In genomic region chr5:94086635-94087034, GRCh38 we compare ENCODE assay signal across 8 cellular contexts.
DNase-seq lines count a peak whose midpoint lies in the region; ATAC-seq, FAIRE-seq and TF ChIP-seq lines count a peak whose summit lies in the region.
"Not testable (repeated sequence)": the region's sequence is repeated elsewhere in the genome, so short reads cannot be mapped to it uniquely, and the experiment has no call there.

No MANE protein-coding gene starts in this region.

- BruUV-seq in PC-9 (replicated peaks; lab: Mats Ljungman, UMichigan); K562 (replicated peaks; lab: Mats Ljungman, UMichigan): not testable (repeated sequence)

- H3K4me3 Mint-ChIP-seq in GM23338: not testable (repeated sequence)

- H3K9me1 ChIP-seq in K562 (ENCODE audit: control insufficient read depth, insufficient read depth, low read length): not testable (repeated sequence)

- not testable (repeated sequence) for H4K20me1 ChIP-seq in GM23338 (replicated peaks; ENCODE audit: insufficient read depth); Loucy (ENCODE audit: insufficient read depth, low read length, poor library complexity, severe bottlenecking); PC-9 (ENCODE audit: insufficient read depth); K562 (replicated peaks; ENCODE audit: control insufficient read depth, insufficient read depth, low read length)
- H4K20me1 ChIP-seq in smooth muscle cell (ENCODE audit: low read depth): peaks cover 40% of the 10 kb centered on the region

- WGBS in K562 (ENCODE audit: insufficient coverage, low coverage, missing lambda C conversion rate): 18% methylated on average over 8 of the region's 8 CpGs
- 88% methylated on average over 8 of the region's 8 CpGs for WGBS in smooth muscle cell (ENCODE audit: low lambda C conversion rate)

- in situ Hi-C loops in K562 (cut with MboI): not testable (repeated sequence)

- not testable (repeated sequence) for H3K27ac Mint-ChIP-seq in GM23338

- ATAC-seq in GM23338: peak; percentile 32; the same call in 2 of the 3 replicates
- peak; percentile 78 for ATAC-seq in K562

- H3K9me3 Mint-ChIP-seq in GM23338: not testable (repeated sequence)

- H3K4me1 ChIP-seq in GM23338 (ENCODE audit: insufficient read depth); Loucy (ENCODE audit: insufficient read depth, low read length, poor library complexity, severe bottlenecking); PC-9 (replicated peaks; ENCODE audit: insufficient read depth); K562 (replicated peaks in 1 of 2; ENCODE audit: control insufficient read depth in 2 of 2, insufficient read depth in 2 of 2, low read length in 2 of 2); smooth muscle cell (ENCODE audit: low read depth): not testable (repeated sequence)

- H3K4me2 ChIP-seq in GM23338; Loucy (ENCODE audit: low read depth, low read length, poor library complexity, severe bottlenecking); PC-9; K562 (ENCODE audit: insufficient read depth, low read length); smooth muscle cell: not testable (repeated sequence)

- not testable (repeated sequence) for H3K4me3 ChIP-seq in GM23338; Loucy (ENCODE audit: low read length, poor library complexity, severe bottlenecking); PC-9; K562; smooth muscle cell

- TF ChIP-seq RAD21 in K562 (CRISPR knock-in tag; conservative IDR thresholded peaks at IDR 0.05 in 1 of 2, IDR thresholded peaks at IDR 0.05 in 1 of 2): peak; percentile 26 to 47; a peak in 2 of 4 replicates

- POLR2A ChIA-PET in PC-9 (lab: Charles Lee; ENCODE audit: unreplicated experiment); K562 (lab: Yijun Ruan, JAX): not testable (repeated sequence)

- FAIRE-seq in K562 (lab: Jason Lieb, UNC): peak; percentile 64

- CTCF ChIA-PET in PC-9 (lab: Charles Lee); K562 (lab: Yijun Ruan, JAX; ENCODE audit: low intra/inter-chr PET ratio): not testable (repeated sequence)

- H3K79me2 ChIP-seq in GM23338 (replicated peaks; ENCODE audit: insufficient read depth); Loucy (ENCODE audit: insufficient read depth, low read length); PC-9 (ENCODE audit: low read depth); K562 (ENCODE audit: control insufficient read depth, insufficient read depth, low read length): not testable (repeated sequence)
- H3K79me2 ChIP-seq in smooth muscle cell (ENCODE audit: low read depth): peaks cover 14% of the 10 kb centered on the region

- not testable (repeated sequence) for H3K4me1 Mint-ChIP-seq in GM23338

- H3K9ac ChIP-seq in Loucy (ENCODE audit: low read depth, low read length, poor library complexity, severe bottlenecking); K562 (ENCODE audit: insufficient read depth in 1 of 2, low read depth in 2 of 2, low read length in 2 of 2); smooth muscle cell (ENCODE audit: low read depth): not testable (repeated sequence)

- H2AFZ ChIP-seq in GM23338; Loucy (ENCODE audit: low read length); PC-9; K562 (ENCODE audit: low read depth, low read length); smooth muscle cell (ENCODE audit: low read depth): not testable (repeated sequence)

- not testable (repeated sequence) for H3F3A ChIP-seq in GM23338 (replicated peaks; ENCODE audit: low read depth); Loucy (ENCODE audit: low read depth); PC-9 (ENCODE audit: insufficient read depth, low read depth); smooth muscle cell (ENCODE audit: low read depth)

- not testable (repeated sequence) for H3K27me3 Mint-ChIP-seq in GM23338 (ENCODE audit: insufficient read depth, low read depth, poor library complexity)

- H3K27me3 ChIP-seq in GM23338 (ENCODE audit: insufficient read depth); Loucy (ENCODE audit: insufficient read depth, low read length, poor library complexity, severe bottlenecking); PC-9 (ENCODE audit: insufficient read depth, low read depth); K562 (ENCODE audit: control insufficient read depth in 2 of 2, insufficient read depth in 2 of 2, low read length in 2 of 2); smooth muscle cell (ENCODE audit: low read depth): not testable (repeated sequence)

- DNase-seq in GM23338 (ENCODE audit: low spot score): peak; percentile 65
- DNase-seq in PC-9; smooth muscle cell (lab: John Stamatoyannopoulos, UW; ENCODE audit: unreplicated experiment): not testable (repeated sequence)
- peak in 1 of 4 experiments; percentile 52 for DNase-seq in K562 (ENCODE audit: extremely low read depth in 1 of 4, low spot score in 3 of 4)
- peak; percentile 33 to 38 for DNase-seq in erythroblast (lab: John Stamatoyannopoulos, UW)
- peak; percentile 39 for DNase-seq in iris pigment epithelial cell (ENCODE audit: low read depth)

- not testable (repeated sequence) for H3K36me3 Mint-ChIP-seq in GM23338 (ENCODE audit: low read depth)

- not testable (repeated sequence) for TF ChIP-seq POLR2A in K562 (conservative IDR thresholded peaks at IDR 0.05); erythroblast (IDR thresholded peaks at IDR 0.05; ENCODE audit: low read length)

- H3K27ac ChIP-seq in C4-2B; GM23338 (ENCODE audit: low read depth); PC-9; K562 (ENCODE audit: extremely low read depth, low read depth, low read length); smooth muscle cell (ENCODE audit: low read depth): not testable (repeated sequence)

- not testable (repeated sequence) for H3K9me2 ChIP-seq in GM23338 (ENCODE audit: insufficient read depth); Loucy (replicated peaks; ENCODE audit: low read depth, low read length); PC-9 (ENCODE audit: insufficient read depth)

- H3K36me3 ChIP-seq in GM23338 (ENCODE audit: insufficient read depth); Loucy (ENCODE audit: insufficient read depth, low read length); PC-9 (ENCODE audit: low read depth); K562 (ENCODE audit: control insufficient read depth, insufficient read depth, low read length); smooth muscle cell (ENCODE audit: low read depth): not testable (repeated sequence)

- intact Hi-C loops in PC-9 (cut with micrococcal nuclease; ENCODE audit: unreplicated experiment): not testable (repeated sequence)
- intact Hi-C loops in K562 (cut with micrococcal nuclease): loop anchor here (10.0 kb wide), 1 partner anchor 172 kb away; no protein-coding TSS in a partner anchor

- peak; percentile 74 for TF ChIP-seq CTCF in C4-2B (conservative IDR thresholded peaks at IDR 0.05)
- peak; percentile 79 to 81 for TF ChIP-seq CTCF in GM23338 (conservative IDR thresholded peaks at IDR 0.05; ENCODE audit: low read depth in 2 of 2)
- TF ChIP-seq CTCF in Loucy (conservative IDR thresholded peaks at IDR 0.05; ENCODE audit: low read length): peak; percentile 25; the same call in 1 of the 2 replicates
- TF ChIP-seq CTCF in PC-9 (conservative IDR thresholded peaks at IDR 0.05): peak; percentile 46
- peak in 2 of 3 experiments; percentile 12 to 49; a peak in 2 of 6 replicates for TF ChIP-seq CTCF in K562 (IDR thresholded peaks at IDR 0.05 in 2 of 3, conservative IDR thresholded peaks at IDR 0.05 in 1 of 3; ENCODE audit: insufficient read depth in 2 of 3, low read depth in 1 of 3, low read length in 3 of 3)
- TF ChIP-seq CTCF in smooth muscle cell (IDR thresholded peaks at IDR 0.05; ENCODE audit: borderline replicate concordance, insufficient read depth, poor library complexity, severe bottlenecking): peak; percentile 14

- TF ChIP-seq EP300 in K562 (IDR thresholded peaks at IDR 0.05; ENCODE audit: low read length): not testable (repeated sequence)

- not testable (repeated sequence) for H3K9me3 ChIP-seq in Loucy (ENCODE audit: insufficient read depth, low read depth, low read length); PC-9 (ENCODE audit: insufficient read depth, low read depth); K562 (replicated peaks; ENCODE audit: control insufficient read depth, insufficient read depth, low read depth, low read length); smooth muscle cell (replicated peaks; ENCODE audit: low read depth)

Comparison
In these comparisons a context has a peak if more than half of its experiments do, and no peak if none do; other contexts are left out.
1. CTCF ChIP-seq: peak in every context shown above with its lines; median percentile 80 in GM23338; 74 in C4-2B; 46 in PC-9; 30 in K562; 25 in Loucy; 14 in smooth muscle cell.